27 cellular contexts compared by ENCODE assay signal in the genomic region with DNA sequence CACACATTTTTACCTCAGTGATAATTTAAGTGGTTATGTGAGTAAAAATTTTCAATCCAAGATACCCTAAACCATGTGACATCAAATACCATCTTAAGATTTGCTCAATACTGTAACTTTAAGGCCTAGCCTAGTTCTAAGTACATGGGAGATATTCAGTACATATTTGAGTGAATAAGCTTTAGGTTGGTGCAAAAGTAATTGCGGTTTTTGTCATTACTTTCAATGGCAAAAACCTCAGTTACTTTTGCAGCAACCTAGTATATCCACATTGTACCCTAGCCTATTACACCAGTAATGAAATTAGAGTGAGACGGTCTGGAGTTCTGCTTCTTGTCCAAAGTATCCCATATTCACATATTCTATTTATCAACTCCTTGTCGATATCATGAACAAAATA.
"Had no signal": no experiment of that assay in that cellular context is flagged by ENCODE, and none has a peak within 500 bp of the region (broad histone marks: within the 10 kb centered on the region; RNA-seq: fewer than 3 reads in every experiment).

No MANE protein-coding gene starts in this region.

- H3K27ac ChIP-seq: colonic mucosa, coronary artery, dorsolateral prefrontal cortex, epithelial cell of prostate, esophagus muscularis mucosa, esophagus squamous epithelium, foreskin keratinocyte, gastrocnemius medialis, gastroesophageal sphincter, heart left ventricle, heart right ventricle, hepatocyte had no signal

- FAIRE-seq: endometrium, endothelial cell of umbilical vein had no signal

- H2AFZ ChIP-seq: hepatocyte had no signal

- H3K27me3 ChIP-seq: colonic mucosa, dorsolateral prefrontal cortex, esophagus muscularis mucosa, esophagus squamous epithelium, foreskin keratinocyte, gastrocnemius medialis, gastroesophageal sphincter, heart left ventricle, heart right ventricle, hepatocyte had no signal

- H3K79me2 ChIP-seq: hepatocyte had no signal

- H3K36me3 ChIP-seq: colonic mucosa, esophagus muscularis mucosa, esophagus squamous epithelium, gastrocnemius medialis, gastroesophageal sphincter, heart left ventricle, heart right ventricle had no signal

- H3K4me3 ChIP-seq: colonic mucosa, coronary artery, dorsolateral prefrontal cortex, esophagus muscularis mucosa, esophagus squamous epithelium, gastrocnemius medialis, gastroesophageal sphincter, heart left ventricle, heart right ventricle, hepatocyte had no signal

- DNase-seq: colonic mucosa; cortex of kidney; dermis blood vessel endothelial cell; dorsolateral prefrontal cortex; effector CD4-positive, alpha-beta T cell; effector CD8-positive, alpha-beta T cell; effector memory CD4-positive, alpha-beta T cell; effector memory CD8-positive, alpha-beta T cell; endodermal cell; erythroblast; esophagus squamous epithelium; foreskin fibroblast; foreskin keratinocyte; foreskin melanocyte; gastrocnemius medialis; glutamatergic neuron; head of caudate nucleus; heart left ventricle; heart right ventricle had no signal

- H3K4me2 ChIP-seq: hepatocyte had no signal

- H3K4me1 ChIP-seq: colonic mucosa, esophagus muscularis mucosa, esophagus squamous epithelium, foreskin keratinocyte, gastrocnemius medialis, gastroesophageal sphincter, heart left ventricle, heart right ventricle had no signal

- ATAC-seq: effector memory CD8-positive, alpha-beta T cell; esophagus mucosa; foreskin keratinocyte; gastrocnemius medialis; gastroesophageal sphincter; heart left ventricle; heart right ventricle had no signal

- H3K9me3 ChIP-seq: colonic mucosa, esophagus muscularis mucosa, esophagus squamous epithelium, gastrocnemius medialis, gastroesophageal sphincter had no signal
